In genomic region chr7:159038066-159038465, GRCh38 we compare ENCODE assay signal across 18 cellular contexts.
"Had no signal": no experiment of that assay in that cellular context is flagged by ENCODE, and none has a peak within 500 bp of the region (broad histone marks: within the 10 kb centered on the region; RNA-seq: fewer than 3 reads in every experiment).

No MANE protein-coding gene starts in this region.

- DNase-seq: activated CD4-positive, alpha-beta T cell treated with anti-CD3 and anti-CD28 coated beads for 48 hours; activated gamma-delta T cell; activated T-cell treated with anti-CD3 and anti-CD28 coated beads, Interleukin-2, amount 50 U/mL, for 24 hours; amygdala; brain microvascular endothelial cell; immature natural killer cell; left cardiac atrium; mammary epithelial cell; retina; tibial artery had no signal

- H3K36me3 Mint-ChIP-seq: activated naive CD8-positive, alpha-beta T cell had no signal

- H3K27ac Mint-ChIP-seq: activated naive CD8-positive, alpha-beta T cell; activated T-cell treated with anti-CD3 and anti-CD28 coated beads, Interleukin-2, amount 50 U/mL, for 24 hours; immature natural killer cell; nephron; T-helper 1 cell treated with Interleukin-12 subunit alpha and Interleukin-12 subunit beta and Interleukin-4 antibody, amounts not matched to agents 30 μg/mL and 1 μg/mL, for 36 hours; WTC11 had no signal

- H3K9ac ChIP-seq: parathyroid adenoma had no signal

- H3K4me3 ChIP-seq: esophagus muscularis mucosa, skin epidermis, tibial artery, vagina had no signal

- H3K27ac ChIP-seq: brain microvascular endothelial cell, esophagus muscularis mucosa, parathyroid adenoma, skin epidermis, tibial artery, vagina had no signal

- H3K9me3 Mint-ChIP-seq: activated T-cell treated with anti-CD3 and anti-CD28 coated beads, Interleukin-2, amount 50 U/mL, for 24 hours; T-helper 1 cell treated with Interleukin-12 subunit alpha and Interleukin-12 subunit beta and Interleukin-4 antibody, amounts not matched to agents 30 μg/mL and 1 μg/mL, for 36 hours had no signal

- H3K36me3 ChIP-seq: brain microvascular endothelial cell, vagina had no signal

- H3K4me1 ChIP-seq: parathyroid adenoma, vagina had no signal

- H2AFZ ChIP-seq: parathyroid adenoma had no signal

- H3K9me3 ChIP-seq: esophagus muscularis mucosa, tibial artery, vagina had no signal

- H3K4me1 Mint-ChIP-seq: WTC11 had no signal

- H3K4me3 Mint-ChIP-seq: activated naive CD8-positive, alpha-beta T cell; activated T-cell treated with anti-CD3 and anti-CD28 coated beads, Interleukin-2, amount 50 U/mL, for 24 hours; immature natural killer cell; nephron; T-helper 1 cell treated with Interleukin-12 subunit alpha and Interleukin-12 subunit beta and Interleukin-4 antibody, amounts not matched to agents 30 μg/mL and 1 μg/mL, for 36 hours; WTC11 had no signal

- H3K27me3 ChIP-seq: brain microvascular endothelial cell, tibial artery, vagina had no signal
